27 cellular contexts compared by ENCODE assay signal in genomic region chr4:74190332-74190731, GRCh38.
"Had no signal": no experiment of that assay in that cellular context is flagged by ENCODE, and none has a peak within 500 bp of the region (broad histone marks: within the 10 kb centered on the region; RNA-seq: fewer than 3 reads in every experiment).

No MANE protein-coding gene starts in this region.

- H3K4me1 ChIP-seq: breast epithelium, SJSA1 had no signal

- H3K4me3 ChIP-seq: breast epithelium, MG63, SJSA1 had no signal

- H3K9me3 ChIP-seq: breast epithelium, MG63, SJSA1 had no signal

- DNase-seq: activated CD4-positive, alpha-beta T cell treated with anti-CD3 and anti-CD28 coated beads for 4 hours; activated CD8-positive, alpha-beta memory T cell treated with anti-CD3 and anti-CD28 coated beads, Interleukin-2, amount 50 U/mL, for 4 hours; activated CD8-positive, alpha-beta T cell treated with anti-CD3 and anti-CD28 coated beads for 36 hours; activated gamma-delta T cell treated with Interleukin-2 at 50 U/mL for 16 hours; activated naive CD4-positive, alpha-beta T cell treated with anti-CD3 and anti-CD28 coated beads, Interleukin-2, amount 10 ng/mL, durations not matched to agents 7 days and 5 days; activated naive CD8-positive, alpha-beta T cell treated with anti-CD3 and anti-CD28 coated beads for 36 hours; activated T-cell treated with anti-CD3 and anti-CD28 coated beads, Interleukin-2, amount 50 U/mL, for 72 hours; anterior cingulate cortex; caudate nucleus; MG63; NCI-H1105; NCI-H1436; NCI-H187; NCI-H2081; NCI-H446; NCI-H524 treated with DMSO at 0.1 percent for 48 hours; NCI-H748 treated with DMSO at 0.1 percent for 48 hours; SW 1271 had no signal

- H3K9ac ChIP-seq: KMS-11 had no signal

- H3K36me3 Mint-ChIP-seq: activated naive CD4-positive, alpha-beta T cell treated with anti-CD3 and anti-CD28 coated beads, Interleukin-2, amount 10 ng/mL, durations not matched to agents 7 days and 5 days; activated naive CD8-positive, alpha-beta T cell treated with anti-CD3 and anti-CD28 coated beads for 36 hours; IgD-negative memory B cell had no signal

- H3K9me3 Mint-ChIP-seq: activated CD8-positive, alpha-beta T cell treated with anti-CD3 and anti-CD28 coated beads for 36 hours; activated naive CD4-positive, alpha-beta T cell treated with anti-CD3 and anti-CD28 coated beads, Interleukin-2, amount 10 ng/mL, durations not matched to agents 7 days and 5 days; activated naive CD8-positive, alpha-beta T cell treated with anti-CD3 and anti-CD28 coated beads for 36 hours; activated T-cell treated with anti-CD3 and anti-CD28 coated beads, Interleukin-2, amount 50 U/mL, for 72 hours; activated T-helper 2 cell treated with anti-CD3 and anti-CD28 coated beads, Interferon-gamma antibody, Interleukin-2, Interleukin-4, amounts not matched to agents 10 μg/mL and 5 μg/mL and 100 μg/mL, durations not matched to agents 14 hours and 24 hours and 36 hours; IgD-negative memory B cell; T-helper 2 cell treated with Interferon-gamma antibody and Interleukin-4, amounts not matched to agents 5 μg/mL and 100 μg/mL, for 36 hours had no signal

- H3K27ac Mint-ChIP-seq: activated CD8-positive, alpha-beta T cell treated with anti-CD3 and anti-CD28 coated beads for 36 hours; activated naive CD4-positive, alpha-beta T cell treated with anti-CD3 and anti-CD28 coated beads, Interleukin-2, amount 10 ng/mL, durations not matched to agents 7 days and 5 days; activated naive CD8-positive, alpha-beta T cell treated with anti-CD3 and anti-CD28 coated beads for 36 hours; activated T-cell treated with anti-CD3 and anti-CD28 coated beads, Interleukin-2, amount 50 U/mL, for 72 hours; activated T-helper 2 cell treated with anti-CD3 and anti-CD28 coated beads, Interferon-gamma antibody, Interleukin-2, Interleukin-4, amounts not matched to agents 10 μg/mL and 5 μg/mL and 100 μg/mL, durations not matched to agents 14 hours and 24 hours and 36 hours; IgD-negative memory B cell; T-helper 2 cell treated with Interferon-gamma antibody and Interleukin-4, amounts not matched to agents 5 μg/mL and 100 μg/mL, for 36 hours had no signal

- H3K27ac ChIP-seq: breast epithelium, KMS-11, SJSA1 had no signal

- H3K27me3 ChIP-seq: breast epithelium, MG63 had no signal

- H3K4me3 Mint-ChIP-seq: activated CD8-positive, alpha-beta T cell treated with anti-CD3 and anti-CD28 coated beads for 36 hours; activated naive CD4-positive, alpha-beta T cell treated with anti-CD3 and anti-CD28 coated beads, Interleukin-2, amount 10 ng/mL, durations not matched to agents 7 days and 5 days; activated naive CD8-positive, alpha-beta T cell treated with anti-CD3 and anti-CD28 coated beads for 36 hours; activated T-cell treated with anti-CD3 and anti-CD28 coated beads, Interleukin-2, amount 50 U/mL, for 72 hours; IgD-negative memory B cell; T-helper 2 cell treated with Interferon-gamma antibody and Interleukin-4, amounts not matched to agents 5 μg/mL and 100 μg/mL, for 36 hours had no signal

- FAIRE-seq: RCC 7860 had no signal

- ATAC-seq: activated CD4-positive, CD25-positive, alpha-beta regulatory T cell treated with anti-CD3 and anti-CD28 coated beads, Interleukin-2, amount 50 U/mL, for 24 hours; activated CD8-positive, alpha-beta T cell treated with anti-CD3 and anti-CD28 coated beads for 36 hours; activated T-cell treated with anti-CD3 and anti-CD28 coated beads, Interleukin-2, amount 50 U/mL, for 72 hours; SK-N-SH treated with all-trans-retinoic acid at 6 μM for 48 hours had no signal

- H3K36me3 ChIP-seq: breast epithelium, MG63, SJSA1 had no signal

- H3K27me3 Mint-ChIP-seq: activated CD8-positive, alpha-beta T cell treated with anti-CD3 and anti-CD28 coated beads for 36 hours; activated naive CD4-positive, alpha-beta T cell treated with anti-CD3 and anti-CD28 coated beads, Interleukin-2, amount 10 ng/mL, durations not matched to agents 7 days and 5 days; activated naive CD8-positive, alpha-beta T cell treated with anti-CD3 and anti-CD28 coated beads for 36 hours; IgD-negative memory B cell had no signal

- H3K4me1 Mint-ChIP-seq: activated naive CD4-positive, alpha-beta T cell treated with anti-CD3 and anti-CD28 coated beads, Interleukin-2, amount 10 ng/mL, durations not matched to agents 7 days and 5 days; activated naive CD8-positive, alpha-beta T cell treated with anti-CD3 and anti-CD28 coated beads for 36 hours; IgD-negative memory B cell had no signal

- H3K4me2 ChIP-seq: KMS-11 had no signal
